ENCODE assay signal across 18 cellular contexts in genomic region chr12:5882511-5883185, GRCh38.
"Had no signal": no experiment of that assay in that cellular context is flagged by ENCODE, and none has a peak within 500 bp of the region (broad histone marks: within the 10 kb centered on the region; RNA-seq: fewer than 3 reads in every experiment).

No MANE protein-coding gene starts in this region.

- H3K4me1 Mint-ChIP-seq: activated CD4-positive, alpha-beta memory T cell treated with anti-CD3 and anti-CD28 coated beads, Interleukin-2, amount 10 ng/mL, durations not matched to agents 7 days and 5 days; activated CD4-positive, alpha-beta T cell treated with anti-CD3 and anti-CD28 coated beads for 36 hours; activated CD8-positive, alpha-beta memory T cell treated with anti-CD3 and anti-CD28 coated beads, Interleukin-2, amount 10 ng/mL, durations not matched to agents 7 days and 5 days; nephron had no signal

- H3K27ac ChIP-seq: gastroesophageal sphincter, heart right ventricle, thyroid gland had no signal

- H3K4me3 ChIP-seq: gastroesophageal sphincter, heart right ventricle, lung, thyroid gland had no signal

- ATAC-seq: activated CD4-positive, alpha-beta T cell treated with anti-CD3 and anti-CD28 coated beads for 36 hours; activated CD8-positive, alpha-beta memory T cell treated with anti-CD3 and anti-CD28 coated beads, Interleukin-2, amount 10 ng/mL, durations not matched to agents 7 days and 5 days; esophagus mucosa; gastroesophageal sphincter had no signal

- H3K9me3 ChIP-seq: gastroesophageal sphincter, heart right ventricle, thyroid gland had no signal

- H3K4me3 Mint-ChIP-seq: activated CD4-positive, alpha-beta memory T cell treated with anti-CD3 and anti-CD28 coated beads, Interleukin-2, amount 10 ng/mL, durations not matched to agents 7 days and 5 days; activated CD4-positive, alpha-beta T cell treated with anti-CD3 and anti-CD28 coated beads for 36 hours; activated CD8-positive, alpha-beta memory T cell treated with anti-CD3 and anti-CD28 coated beads, Interleukin-2, amount 10 ng/mL, durations not matched to agents 7 days and 5 days; activated naive CD8-positive, alpha-beta T cell; nephron had no signal

- DNase-seq: activated CD4-positive, alpha-beta memory T cell treated with anti-CD3 and anti-CD28 coated beads, Interleukin-2, amount 10 ng/mL, durations not matched to agents 7 days and 5 days; activated CD4-positive, alpha-beta T cell treated with anti-CD3 and anti-CD28 coated beads for 36 hours; activated CD8-positive, alpha-beta memory T cell treated with anti-CD3 and anti-CD28 coated beads, Interleukin-2, amount 10 ng/mL, durations not matched to agents 7 days and 5 days; amniotic stem cell; effector CD4-positive, alpha-beta T cell; heart right ventricle; midbrain; stimulated activated CD4-positive, alpha-beta T cell treated with anti-CD3 and anti-CD28 coated beads, Interleukin-2, amount 100 ng/mL, for 24 hours; stimulated activated naive CD4-positive, alpha-beta T cell treated with Interleukin-2 at 50 U/mL for 16 hours; T-helper 1 cell; T1000; thyroid gland had no signal

- H3K27me3 ChIP-seq: thyroid gland had no signal

- H3K36me3 ChIP-seq: gastroesophageal sphincter, thyroid gland had no signal

- H3K36me3 Mint-ChIP-seq: activated CD8-positive, alpha-beta memory T cell treated with anti-CD3 and anti-CD28 coated beads, Interleukin-2, amount 10 ng/mL, durations not matched to agents 7 days and 5 days; activated naive CD8-positive, alpha-beta T cell had no signal

- H3K27ac Mint-ChIP-seq: activated CD4-positive, alpha-beta memory T cell treated with anti-CD3 and anti-CD28 coated beads, Interleukin-2, amount 10 ng/mL, durations not matched to agents 7 days and 5 days; activated CD4-positive, alpha-beta T cell treated with anti-CD3 and anti-CD28 coated beads for 36 hours; activated CD8-positive, alpha-beta memory T cell treated with anti-CD3 and anti-CD28 coated beads, Interleukin-2, amount 10 ng/mL, durations not matched to agents 7 days and 5 days; activated naive CD8-positive, alpha-beta T cell; nephron; progenitor cell of endocrine pancreas had no signal

- H3K4me1 ChIP-seq: gastroesophageal sphincter, thyroid gland had no signal

- H3K9me3 Mint-ChIP-seq: activated CD4-positive, alpha-beta memory T cell treated with anti-CD3 and anti-CD28 coated beads, Interleukin-2, amount 10 ng/mL, durations not matched to agents 7 days and 5 days; nephron had no signal
